In the genomic region with DNA sequence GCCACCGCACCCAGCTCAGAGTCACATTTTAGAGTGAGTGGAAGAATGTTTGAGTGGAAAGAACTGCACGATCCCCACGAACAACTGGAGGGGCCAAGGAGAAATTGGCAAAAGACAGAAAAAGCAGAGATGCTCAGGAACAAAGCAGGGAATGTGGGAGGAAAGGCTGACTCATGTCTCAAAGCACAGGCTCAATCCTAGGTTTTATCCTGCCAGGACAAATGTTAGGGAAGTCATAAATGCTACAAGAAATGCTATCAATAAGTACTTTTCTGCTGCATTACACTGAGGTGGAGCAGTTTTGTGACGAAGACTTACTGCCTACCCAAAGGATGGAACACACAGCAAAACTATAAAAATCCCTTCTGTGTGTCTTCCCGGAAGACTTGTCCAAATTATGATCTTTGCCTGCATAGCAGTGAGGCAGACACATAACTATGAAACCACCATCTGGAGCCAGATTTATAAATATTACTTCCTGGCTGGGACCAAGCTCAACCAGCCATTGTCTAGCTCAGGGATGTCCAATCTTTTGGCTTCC, we compare ENCODE assay signal across 14 cellular contexts. TPM values are rescaled to one million over a fixed set of nuclear protein-coding genes. Genes with fewer than 3 reads are reported as not detected.
DNase-seq lines count a peak whose midpoint lies in the region; ATAC-seq and TF ChIP-seq lines count a peak whose summit lies in the region.
"Had no signal": no experiment of that assay in that cellular context is flagged by ENCODE, and none has a peak within 500 bp of the region (broad histone marks: within the 10 kb centered on the region; RNA-seq: fewer than 3 reads in every experiment).

No MANE protein-coding gene starts in this region.

- H3K27ac ChIP-seq in SJSA1 (peak overlapping the region; percentile 45), neutrophil (peak overlapping the region; percentile 7)
- H3K27ac ChIP-seq: colonic mucosa had no signal

- H3K27ac Mint-ChIP-seq in activated T-helper 17 cell treated with anti-CD3 and anti-CD28 coated beads, Interleukin-2, amount 50 U/mL, for 72 hours: no peak overlapping the region

- DNase-seq in AG20443 (ENCODE audit: low spot score): peak; percentile 74
- DNase-seq in SJSA1 (ENCODE audit: low read depth in 1 of 2, low spot score in 2 of 2): peak in 1 of 2 experiments; percentile 41
- DNase-seq in fibroblast of mammary gland (ENCODE audit: low read depth): peak; percentile 78
- DNase-seq in NCI-H1930 (lab: John Stamatoyannopoulos, UW): no peak
- DNase-seq in H4 (ENCODE audit: low spot score): no peak
- DNase-seq: colonic mucosa; naive thymus-derived CD8-positive, alpha-beta T cell; NCI-H2107; OCI-M1; stimulated activated CD4-positive, alpha-beta T cell treated with anti-CD3 and anti-CD28 coated beads, Interleukin-2, amount 100 ng/mL, for 48 hours had no signal

- no peak overlapping the region for H3K4me3 Mint-ChIP-seq in activated T-helper 17 cell treated with anti-CD3 and anti-CD28 coated beads, Interleukin-2, amount 50 U/mL, for 72 hours
- H3K4me3 Mint-ChIP-seq: CD14-positive monocyte had no signal

- no peaks in the 10 kb centered on the region for H3K27me3 Mint-ChIP-seq in activated T-helper 17 cell treated with anti-CD3 and anti-CD28 coated beads, Interleukin-2, amount 50 U/mL, for 72 hours
- H3K27me3 Mint-ChIP-seq: naive thymus-derived CD8-positive, alpha-beta T cell had no signal

- H3K4me1 ChIP-seq in SJSA1 (replicated peaks): peaks cover 42% of the 10 kb centered on the region
- peaks cover 19 to 24% of the 10 kb centered on the region in 2 experiments for H3K4me1 ChIP-seq in neutrophil (ENCODE audit: control insufficient read depth in 1 of 2, insufficient read depth in 1 of 2, low read depth in 1 of 2, low read length in 1 of 2)
- H3K4me1 ChIP-seq: colonic mucosa had no signal

- peaks cover 30% of the 10 kb centered on the region for H3K36me3 Mint-ChIP-seq in activated T-helper 17 cell treated with anti-CD3 and anti-CD28 coated beads, Interleukin-2, amount 50 U/mL, for 72 hours (ENCODE audit: low read depth)

- ATAC-seq in HG03469 (IDR thresholded peaks at IDR 0.05; ENCODE audit: unreplicated experiment): no peak
- ATAC-seq in activated T-helper 17 cell treated with anti-CD3 and anti-CD28 coated beads, Interleukin-2, amount 50 U/mL, for 72 hours (replicated peaks): no peak
- ATAC-seq: naive thymus-derived CD8-positive, alpha-beta T cell had no signal

- H3K27me3 ChIP-seq in SJSA1 (replicated peaks): no peaks in the 10 kb centered on the region
- H3K27me3 ChIP-seq in neutrophil: no peaks in the 10 kb centered on the region
- H3K27me3 ChIP-seq: colonic mucosa had no signal

- no peak overlapping the region for H3K4me3 ChIP-seq in SJSA1
- H3K4me3 ChIP-seq in fibroblast of mammary gland (ENCODE audit: control insufficient read depth, low read depth, low read length): no peak overlapping the region
- no peak overlapping the region for H3K4me3 ChIP-seq in neutrophil (ENCODE audit: low read depth in 1 of 2, low read length in 1 of 2)
- H3K4me3 ChIP-seq: colonic mucosa had no signal

- peaks cover 4% of the 10 kb centered on the region for H3K36me3 ChIP-seq in SJSA1
- peaks cover 57% of the 10 kb centered on the region for H3K36me3 ChIP-seq in neutrophil
- H3K36me3 ChIP-seq: colonic mucosa had no signal

- no peak for TF ChIP-seq CTCF in fibroblast of mammary gland (conservative IDR thresholded peaks at IDR 0.05; ENCODE audit: control insufficient read depth, insufficient read depth, low read depth, low read length)
- TF ChIP-seq CTCF in neutrophil (IDR thresholded peaks at IDR 0.05): no peak

- no peaks in the 10 kb centered on the region for H3K4me1 Mint-ChIP-seq in activated T-helper 17 cell treated with anti-CD3 and anti-CD28 coated beads, Interleukin-2, amount 50 U/mL, for 72 hours

- H3K9me3 Mint-ChIP-seq in activated T-helper 17 cell treated with anti-CD3 and anti-CD28 coated beads, Interleukin-2, amount 50 U/mL, for 72 hours: no peaks in the 10 kb centered on the region
- H3K9me3 Mint-ChIP-seq: CD14-positive monocyte; naive thymus-derived CD8-positive, alpha-beta T cell had no signal

- H3K9me3 ChIP-seq in SJSA1 (replicated peaks): no peaks in the 10 kb centered on the region
- H3K9me3 ChIP-seq in neutrophil: no peaks in the 10 kb centered on the region
- H3K9me3 ChIP-seq: colonic mucosa had no signal

RNA-seq across cellular contexts. Expression of gene NIN, which starts 26.7 kb away (rescaled TPM):
- 33.8 and 34.7 TPM in 2 replicates for total RNA-seq in SJSA1 (2014; rRNA removed; shearing (Covaris generic))
- 12.2 and 12.7 TPM in 2 replicates for total RNA-seq in H4 (2014; rRNA removed; shearing (Covaris generic))
- total RNA-seq in activated T-helper 17 cell treated with anti-CD3 and anti-CD28 coated beads, Interleukin-2, amount 50 U/mL, for 72 hours: 10 to 100 TPM; 25.9 to 42.2 TPM

Comparison
In these comparisons a context has a peak if more than half of its experiments do, and no peak if none do; other contexts are left out.
1. DNase-seq: peak in AG20443 (single experiment) and fibroblast of mammary gland (single experiment); none in NCI-H1930 (0 of 2) and H4 (single experiment).